Comparison of ENCODE assay signal across 9 cellular contexts in genomic region chr5:170757182-170757601, GRCh38. TPM values are rescaled to one million over a fixed set of nuclear protein-coding genes. Genes with fewer than 3 reads are reported as not detected.
DNase-seq lines count a peak whose midpoint lies in the region; ATAC-seq and TF ChIP-seq lines count a peak whose summit lies in the region.
"Had no signal": no experiment of that assay in that cellular context is flagged by ENCODE, and none has a peak within 500 bp of the region (broad histone marks: within the 10 kb centered on the region; RNA-seq: fewer than 3 reads in every experiment).

No MANE protein-coding gene starts in this region.

- TF ChIP-seq CTCF in tibial artery (IDR thresholded peaks at IDR 0.05) (no peak), Peyer's patch (IDR thresholded peaks at IDR 0.05) (no peak)

- H3K9me3 ChIP-seq in tibial artery (no peaks in the 10 kb centered on the region), Peyer's patch (no peaks in the 10 kb centered on the region)

- no peaks in the 10 kb centered on the region for H3K36me3 ChIP-seq in tibial artery
- H3K36me3 ChIP-seq in Peyer's patch = no peaks in the 10 kb centered on the region

- no peak for TF ChIP-seq POLR2A in Peyer's patch (IDR thresholded peaks at IDR 0.05)

- DNase-seq in foreskin melanocyte (peak; percentile 68), tibial artery (peak in 1 of 2 donors; percentile 38), Peyer's patch (no peak), retina (no peak)
- DNase-seq in activated naive CD4-positive, alpha-beta T cell (lab: John Stamatoyannopoulos, UW) = no peak

- intact Hi-C loops in tibial artery (cut with DNase I; ENCODE audit: low total_unique reads) = no loop called here

- H3K27me3 ChIP-seq in tibial artery = no peaks in the 10 kb centered on the region
- H3K27me3 ChIP-seq in Peyer's patch = no peaks in the 10 kb centered on the region

- no peak overlapping the region for H3K4me3 ChIP-seq in tibial artery
- H3K4me3 ChIP-seq in Peyer's patch = no peak overlapping the region

- H3K4me1 ChIP-seq in tibial artery (peaks cover 0 to 27% (median 17%) of the 10 kb centered on the region in 4 donors), Peyer's patch (peaks cover 0 to 25% (median 0%) of the 10 kb centered on the region in 4 donors)

- peak overlapping the region; percentile 49 to 65 for H3K27ac ChIP-seq in tibial artery
- H3K27ac ChIP-seq in Peyer's patch = peak overlapping the region in 2 of 4 donors; percentile 25 to 54
- H3K27ac ChIP-seq: VCaP had no signal

- peak; percentile 84 for ATAC-seq in GM21381 (IDR thresholded peaks at IDR 0.05; ENCODE audit: unreplicated experiment)
- peak; percentile 85 for ATAC-seq in HG03558 (IDR thresholded peaks at IDR 0.05; ENCODE audit: extremely low read depth, unreplicated experiment)
- ATAC-seq in activated CD4-positive, CD25-positive, alpha-beta regulatory T cell treated with anti-CD3 and anti-CD28 coated beads, Interleukin-2, amount 50 U/mL, for 24 hours = no peak

RNA-seq across cellular contexts. Expression of gene GABRP, which starts 26.3 kb away (rescaled TPM):
- 1 to 10 TPM in 1 of 4 donors, under 1 TPM in 1, not detected in 2; 0.76 to 1.2 TPM for total RNA-seq in Peyer's patch

Comparison
In these comparisons a context has a peak if more than half of its experiments do, and no peak if none do; other contexts are left out.
1. ATAC-seq: peak in GM21381 (single experiment) and HG03558 (single experiment); none in activated CD4-positive, CD25-positive, alpha-beta regulatory T cell treated with anti-CD3 and anti-CD28 coated beads, Interleukin-2, amount 50 U/mL, for 24 hours (0 of 2).